ENCODE assay signal across 25 cellular contexts in the genomic region with DNA sequence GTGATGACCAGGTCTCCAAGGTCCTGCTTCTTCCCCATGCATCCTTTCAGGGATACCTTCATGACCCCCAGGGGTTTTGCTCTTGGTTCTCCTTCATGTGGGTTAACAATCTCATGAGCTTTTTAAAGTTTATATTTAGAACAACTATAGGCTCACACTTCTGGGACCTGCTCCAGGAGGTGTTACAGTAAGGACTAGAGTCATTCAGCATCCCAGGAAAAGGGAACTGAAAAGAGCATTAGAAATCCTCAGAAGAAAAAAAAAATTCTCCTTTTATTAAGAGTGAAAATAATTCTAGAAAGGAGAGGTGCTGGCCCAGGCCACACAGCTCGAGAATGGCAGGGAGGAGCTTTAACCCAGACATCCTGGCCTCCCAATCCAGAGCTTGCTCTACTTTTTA.
DNase-seq lines count a peak whose midpoint lies in the region; ATAC-seq, FAIRE-seq and TF ChIP-seq lines count a peak whose summit lies in the region.
"Had no signal": no experiment of that assay in that cellular context is flagged by ENCODE, and none has a peak within 500 bp of the region (broad histone marks: within the 10 kb centered on the region; RNA-seq: fewer than 3 reads in every experiment).

No MANE protein-coding gene starts in this region.

- H3K9me3 Mint-ChIP-seq in MCF 10A (ENCODE audit: unreplicated experiment) = no peaks in the 10 kb centered on the region
- H3K9me3 Mint-ChIP-seq: CD4-positive, alpha-beta memory T cell; H9; HFFc6 had no signal

- no peaks in the 10 kb centered on the region for H3K27me3 ChIP-seq in OCI-LY3 (ENCODE audit: low read depth, low read length)
- H3K27me3 ChIP-seq: SJSA1 had no signal

- H3K27me3 Mint-ChIP-seq in MCF 10A (ENCODE audit: insufficient read depth, unreplicated experiment) = no peaks in the 10 kb centered on the region
- H3K27me3 Mint-ChIP-seq: CD4-positive, alpha-beta memory T cell had no signal

- no peaks in the 10 kb centered on the region for H4K20me1 ChIP-seq in OCI-LY3 (ENCODE audit: insufficient read depth, low read length)

- DNase-seq in fibroblast of the aortic adventitia (ENCODE audit: low read depth) = peak; percentile 34
- no peak for DNase-seq in sciatic nerve (ENCODE audit: low spot score)
- DNase-seq in MCF 10A (ENCODE audit: unreplicated experiment) = no peak
- DNase-seq in RCC 7860 (ENCODE audit: low spot score) = no peak
- DNase-seq in NAMALWA (ENCODE audit: low spot score) = no peak
- DNase-seq: Caco-2; CD4-positive, alpha-beta memory T cell; DMS 273 treated with DMSO at 0.1 percent for 48 hours; DND-41; GM23248; H9; HFFc6; KBM-7; NCI-H1105; NCI-H146; NCI-H2029; NCI-H2227 treated with DMSO at 0.1 percent for 48 hours; NCI-H510A; NK-92 treated with Interleukin-12 subunit alpha and Interleukin-12 subunit beta, amount 100 ng/mL, for 24 hours had no signal

- no peak overlapping the region for H3K27ac ChIP-seq in OCI-LY3 (ENCODE audit: low read length)
- H3K27ac ChIP-seq: GM23248, HL-60, SJSA1 had no signal

- peak overlapping the region; percentile 25 for H3K4me2 ChIP-seq in OCI-LY3 (ENCODE audit: low read length)

- H3K36me3 Mint-ChIP-seq in MCF 10A (ENCODE audit: insufficient read depth, unreplicated experiment) = no peaks in the 10 kb centered on the region
- H3K36me3 Mint-ChIP-seq: CD4-positive, alpha-beta memory T cell had no signal

- H2AFZ ChIP-seq in OCI-LY3 (ENCODE audit: low read depth, low read length) = no peak overlapping the region
- H2AFZ ChIP-seq: GM23248 had no signal

- H3K4me3 Mint-ChIP-seq in MCF 10A (ENCODE audit: unreplicated experiment) = no peak overlapping the region
- H3K4me3 Mint-ChIP-seq: CD4-positive, alpha-beta memory T cell; H9; HFFc6 had no signal

- FAIRE-seq in RCC 7860 (lab: Jason Lieb, UNC) = no peak
- FAIRE-seq: HepG2 had no signal

- POLR2A ChIA-PET in MCF 10A (lab: Yijun Ruan, JAX) = no interaction called here

- peaks cover 10% of the 10 kb centered on the region for H3K4me1 Mint-ChIP-seq in MCF 10A (ENCODE audit: insufficient read depth, unreplicated experiment)
- H3K4me1 Mint-ChIP-seq: CD4-positive, alpha-beta memory T cell had no signal

- peaks cover 55% of the 10 kb centered on the region for H3K4me1 ChIP-seq in OCI-LY3 (ENCODE audit: low read length)
- H3K4me1 ChIP-seq: Caco-2 had no signal

- intact Hi-C loops in sciatic nerve (cut with DNase I) = no loop called here
- intact Hi-C loops in MCF 10A (cut with micrococcal nuclease) = no loop called here

- ATAC-seq in sciatic nerve (peak; percentile 45), HG03460 (IDR thresholded peaks at IDR 0.05; ENCODE audit: unreplicated experiment) (no peak)
- ATAC-seq: HepG2, Panc1 had no signal

- BruUV-seq in MCF 10A (replicated peaks; lab: Mats Ljungman, UMichigan) = no TSS peak

- no peak overlapping the region for H3K27ac Mint-ChIP-seq in MCF 10A (ENCODE audit: low read depth, unreplicated experiment)
- H3K27ac Mint-ChIP-seq: CD4-positive, alpha-beta memory T cell; HFFc6 had no signal

- CTCF ChIA-PET in MCF 10A (lab: Yijun Ruan, JAX) = interaction anchor here (0.7 kb wide), 1 partner anchor 9 kb away, joined by 3 read pairs; no protein-coding TSS in a partner anchor

- H3K79me2 ChIP-seq in OCI-LY3 (ENCODE audit: low read length) = peaks cover 3% of the 10 kb centered on the region; the same call in 1 of the 2 replicates

- no peaks in the 10 kb centered on the region for H3K9me3 ChIP-seq in OCI-LY3 (ENCODE audit: insufficient read depth, low read length)
- H3K9me3 ChIP-seq: Caco-2, SJSA1 had no signal

- H3K4me3 ChIP-seq in OCI-LY3 (ENCODE audit: low read length) = no peak overlapping the region
- no peak overlapping the region for H3K4me3 ChIP-seq in fibroblast of the aortic adventitia (ENCODE audit: low read depth, low read length)
- H3K4me3 ChIP-seq: GM23248, SJSA1 had no signal

- H3K36me3 ChIP-seq in OCI-LY3 (replicated peaks; ENCODE audit: low read depth, low read length) = peaks cover 6% of the 10 kb centered on the region

- TF ChIP-seq CTCF in OCI-LY3 (IDR thresholded peaks at IDR 0.05; ENCODE audit: low read depth, low read length) (no peak), fibroblast of the aortic adventitia (IDR thresholded peaks at IDR 0.05; ENCODE audit: insufficient read depth, low read length) (no peak), MCF 10A (IDR thresholded peaks at IDR 0.05; ENCODE audit: unreplicated experiment) (no peak)

- no peak overlapping the region for H3K9ac ChIP-seq in OCI-LY3 (ENCODE audit: low read length)
- H3K9ac ChIP-seq: GM23248 had no signal
